Comparison of ENCODE assay signal across 35 cellular contexts in the genomic region with DNA sequence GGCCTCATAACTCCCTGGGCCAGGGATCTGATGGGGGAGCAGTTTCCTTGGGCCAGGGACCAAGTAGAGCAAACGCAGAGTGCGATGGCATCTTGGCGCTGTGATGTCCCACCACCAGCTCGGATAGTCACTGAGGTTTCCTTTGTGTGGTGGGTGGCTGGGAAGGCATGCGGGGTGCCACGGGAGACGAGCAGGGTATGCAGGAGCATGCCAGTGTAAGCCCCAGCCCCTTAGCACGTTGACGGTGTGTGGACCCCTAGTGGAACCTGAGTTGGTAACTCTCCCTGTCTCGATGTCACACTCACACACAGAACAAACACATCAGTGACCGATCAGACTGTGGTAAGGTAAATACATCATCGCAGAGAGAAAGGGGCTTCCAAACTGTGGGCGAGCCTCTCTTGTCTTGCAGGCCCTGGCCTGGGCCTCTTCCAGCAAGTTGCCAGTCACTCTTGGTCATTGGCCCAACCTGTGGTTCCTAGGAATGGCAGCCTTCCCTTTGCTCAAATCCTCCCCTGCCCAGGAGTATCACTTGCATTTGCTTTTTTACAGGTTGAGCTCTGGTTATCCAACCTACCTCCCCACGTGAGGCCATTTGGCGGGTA.
"Had no signal": no experiment of that assay in that cellular context is flagged by ENCODE, and none has a peak within 500 bp of the region (broad histone marks: within the 10 kb centered on the region; RNA-seq: fewer than 3 reads in every experiment).

No MANE protein-coding gene starts in this region.

- H3K4me1 ChIP-seq: ascending aorta had no signal

- FAIRE-seq: TTC549 had no signal

- H3K4me1 Mint-ChIP-seq: activated B cell treated with CpG ODN at 0.5 μM for 24 hours; activated CD4-positive, alpha-beta memory T cell treated with anti-CD3 and anti-CD28 coated beads, Interleukin-2, amount 10 ng/mL, durations not matched to agents 7 days and 5 days; activated CD4-positive, alpha-beta T cell treated with anti-CD3 and anti-CD28 coated beads for 36 hours; activated CD4-positive, alpha-beta T cell treated with anti-CD3 and anti-CD28 coated beads, Interleukin-2, amount 10 ng/mL, durations not matched to agents 7 days and 5 days; activated CD8-positive, alpha-beta memory T cell treated with anti-CD3 and anti-CD28 coated beads, Interleukin-2, amount 10 ng/mL, durations not matched to agents 7 days and 5 days; activated naive CD4-positive, alpha-beta T cell treated with anti-CD3 and anti-CD28 coated beads, Interleukin-2, amount 10 ng/mL, durations not matched to agents 7 days and 5 days; activated naive CD4-positive, alpha-beta T cell treated with anti-CD3 and anti-CD28 coated beads, Interleukin-2, amount 50 U/mL, for 24 hours; activated naive CD8-positive, alpha-beta T cell treated with anti-CD3 and anti-CD28 coated beads, Interleukin-2, amount 10 ng/mL, durations not matched to agents 7 days and 5 days; activated naive CD8-positive, alpha-beta T cell treated with anti-CD3 and anti-CD28 coated beads, Interleukin-2, amount 50 U/mL, for 24 hours had no signal

- H3K36me3 Mint-ChIP-seq: activated CD8-positive, alpha-beta memory T cell treated with anti-CD3 and anti-CD28 coated beads, Interleukin-2, amount 10 ng/mL, durations not matched to agents 7 days and 5 days; activated naive CD4-positive, alpha-beta T cell treated with anti-CD3 and anti-CD28 coated beads, Interleukin-2, amount 10 ng/mL, durations not matched to agents 7 days and 5 days; activated naive CD4-positive, alpha-beta T cell treated with anti-CD3 and anti-CD28 coated beads, Interleukin-2, amount 50 U/mL, for 24 hours; activated naive CD8-positive, alpha-beta T cell; activated naive CD8-positive, alpha-beta T cell treated with anti-CD3 and anti-CD28 coated beads, Interleukin-2, amount 10 ng/mL, durations not matched to agents 7 days and 5 days; brain had no signal

- DNase-seq: activated B cell treated with CpG ODN at 0.5 μM for 24 hours; activated CD4-positive, alpha-beta memory T cell treated with anti-CD3 and anti-CD28 coated beads, Interleukin-2, amount 10 ng/mL, durations not matched to agents 7 days and 5 days; activated CD4-positive, alpha-beta T cell treated with anti-CD3 and anti-CD28 coated beads for 36 hours; activated CD4-positive, alpha-beta T cell treated with anti-CD3 and anti-CD28 coated beads for 48 hours; activated CD4-positive, alpha-beta T cell treated with anti-CD3 and anti-CD28 coated beads, Interleukin-2, amount 10 ng/mL, durations not matched to agents 7 days and 5 days; activated CD4-positive, alpha-beta T cell treated with anti-CD3 and anti-CD28 coated beads, Interleukin-2, amount 50 U/mL, for 48 hours; activated CD4-positive, CD25-positive, alpha-beta regulatory T cell treated with anti-CD3 and anti-CD28 coated beads, Interleukin-2, amount 50 U/mL, for 72 hours; activated CD8-positive, alpha-beta memory T cell treated with anti-CD3 and anti-CD28 coated beads for 24 hours; activated CD8-positive, alpha-beta memory T cell treated with anti-CD3 and anti-CD28 coated beads, Interleukin-2, amount 10 ng/mL, durations not matched to agents 7 days and 5 days; activated CD8-positive, alpha-beta memory T cell treated with anti-CD3 and anti-CD28 coated beads, Interleukin-2, amount 50 U/mL, for 48 hours; activated CD8-positive, alpha-beta T cell treated with anti-CD3 and anti-CD28 coated beads, Interleukin-2, amount 10 ng/mL, durations not matched to agents 7 days and 5 days; activated effector memory CD4-positive, alpha-beta T cell treated with Interleukin-2 at 50 U/mL for 16 hours; activated gamma-delta T cell; activated naive CD4-positive, alpha-beta T cell treated with anti-CD3 and anti-CD28 coated beads, Interleukin-2, amount 10 ng/mL, durations not matched to agents 7 days and 5 days; activated naive CD4-positive, alpha-beta T cell treated with Interleukin-2 at 50 U/mL for 16 hours; activated naive CD8-positive, alpha-beta T cell treated with anti-CD3 and anti-CD28 coated beads, Interleukin-2, amount 10 ng/mL, durations not matched to agents 7 days and 5 days; activated naive CD8-positive, alpha-beta T cell treated with anti-CD3 and anti-CD28 coated beads, Interleukin-2, amount 50 U/mL, for 24 hours; activated T-cell treated with anti-CD3 and anti-CD28 coated beads, Interleukin-2, amount 50 U/mL, for 24 hours; activated T-cell treated with anti-CD3 and anti-CD28 coated beads, Interleukin-2, amount 50 U/mL, for 48 hours; amygdala; anterior cingulate cortex; central memory CD4-positive, alpha-beta T cell; SW 1271; T-helper 1 cell; T-helper 2 cell; T-helper 9 cell had no signal

- H3K9me3 ChIP-seq: ascending aorta had no signal

- H3K27ac Mint-ChIP-seq: activated B cell treated with CpG ODN at 0.5 μM for 24 hours; activated CD4-positive, alpha-beta memory T cell treated with anti-CD3 and anti-CD28 coated beads, Interleukin-2, amount 10 ng/mL, durations not matched to agents 7 days and 5 days; activated CD4-positive, alpha-beta T cell treated with anti-CD3 and anti-CD28 coated beads for 36 hours; activated CD4-positive, alpha-beta T cell treated with anti-CD3 and anti-CD28 coated beads, Interleukin-2, amount 10 ng/mL, durations not matched to agents 7 days and 5 days; activated CD8-positive, alpha-beta memory T cell treated with anti-CD3 and anti-CD28 coated beads, Interleukin-2, amount 10 ng/mL, durations not matched to agents 7 days and 5 days; activated CD8-positive, alpha-beta T cell treated with anti-CD3 and anti-CD28 coated beads, Interleukin-2, amount 10 ng/mL, durations not matched to agents 7 days and 5 days; activated naive CD4-positive, alpha-beta T cell treated with anti-CD3 and anti-CD28 coated beads, Interleukin-2, amount 10 ng/mL, durations not matched to agents 7 days and 5 days; activated naive CD4-positive, alpha-beta T cell treated with anti-CD3 and anti-CD28 coated beads, Interleukin-2, amount 50 U/mL, for 24 hours; activated naive CD8-positive, alpha-beta T cell; activated naive CD8-positive, alpha-beta T cell treated with anti-CD3 and anti-CD28 coated beads, Interleukin-2, amount 10 ng/mL, durations not matched to agents 7 days and 5 days; activated naive CD8-positive, alpha-beta T cell treated with anti-CD3 and anti-CD28 coated beads, Interleukin-2, amount 50 U/mL, for 24 hours; activated T-cell treated with anti-CD3 and anti-CD28 coated beads, Interleukin-2, amount 50 U/mL, for 24 hours; activated T-helper 2 cell treated with anti-CD3 and anti-CD28 coated beads, Interferon-gamma antibody, Interleukin-2, Interleukin-4, amounts not matched to agents 10 μg/mL and 5 μg/mL and 100 μg/mL, durations not matched to agents 14 hours and 24 hours and 36 hours; T-helper 1 cell treated with Interleukin-12 subunit alpha and Interleukin-12 subunit beta and Interleukin-4 antibody, amounts not matched to agents 30 μg/mL and 1 μg/mL, for 36 hours; T-helper 2 cell treated with Interferon-gamma antibody and Interleukin-4, amounts not matched to agents 5 μg/mL and 100 μg/mL, for 36 hours had no signal

- H3K27ac ChIP-seq: ascending aorta, VCaP had no signal

- H3K4me3 ChIP-seq: ascending aorta had no signal

- H3K9me3 Mint-ChIP-seq: activated B cell treated with CpG ODN at 0.5 μM for 24 hours; activated CD4-positive, alpha-beta memory T cell treated with anti-CD3 and anti-CD28 coated beads, Interleukin-2, amount 10 ng/mL, durations not matched to agents 7 days and 5 days; activated CD4-positive, alpha-beta T cell treated with anti-CD3 and anti-CD28 coated beads, Interleukin-2, amount 10 ng/mL, durations not matched to agents 7 days and 5 days; activated naive CD4-positive, alpha-beta T cell treated with anti-CD3 and anti-CD28 coated beads, Interleukin-2, amount 10 ng/mL, durations not matched to agents 7 days and 5 days; activated naive CD4-positive, alpha-beta T cell treated with anti-CD3 and anti-CD28 coated beads, Interleukin-2, amount 50 U/mL, for 24 hours; activated naive CD8-positive, alpha-beta T cell treated with anti-CD3 and anti-CD28 coated beads, Interleukin-2, amount 10 ng/mL, durations not matched to agents 7 days and 5 days; activated naive CD8-positive, alpha-beta T cell treated with anti-CD3 and anti-CD28 coated beads, Interleukin-2, amount 50 U/mL, for 24 hours; activated T-cell treated with anti-CD3 and anti-CD28 coated beads, Interleukin-2, amount 50 U/mL, for 24 hours; activated T-helper 2 cell treated with anti-CD3 and anti-CD28 coated beads, Interferon-gamma antibody, Interleukin-2, Interleukin-4, amounts not matched to agents 10 μg/mL and 5 μg/mL and 100 μg/mL, durations not matched to agents 14 hours and 24 hours and 36 hours; T-helper 1 cell treated with Interleukin-12 subunit alpha and Interleukin-12 subunit beta and Interleukin-4 antibody, amounts not matched to agents 30 μg/mL and 1 μg/mL, for 36 hours; T-helper 2 cell treated with Interferon-gamma antibody and Interleukin-4, amounts not matched to agents 5 μg/mL and 100 μg/mL, for 36 hours had no signal

- H3K27me3 ChIP-seq: ascending aorta had no signal

- H3K27me3 Mint-ChIP-seq: activated CD4-positive, alpha-beta T cell treated with anti-CD3 and anti-CD28 coated beads, Interleukin-2, amount 10 ng/mL, durations not matched to agents 7 days and 5 days had no signal

- ATAC-seq: activated CD4-positive, alpha-beta T cell treated with anti-CD3 and anti-CD28 coated beads for 36 hours; activated CD8-positive, alpha-beta memory T cell treated with anti-CD3 and anti-CD28 coated beads, Interleukin-2, amount 10 ng/mL, durations not matched to agents 7 days and 5 days; activated CD8-positive, alpha-beta T cell treated with anti-CD3 and anti-CD28 coated beads, Interleukin-2, amount 10 ng/mL, durations not matched to agents 7 days and 5 days; activated naive CD8-positive, alpha-beta T cell treated with anti-CD3 and anti-CD28 coated beads, Interleukin-2, amount 50 U/mL, for 24 hours had no signal

- H3K4me3 Mint-ChIP-seq: activated B cell treated with CpG ODN at 0.5 μM for 24 hours; activated CD4-positive, alpha-beta memory T cell treated with anti-CD3 and anti-CD28 coated beads, Interleukin-2, amount 10 ng/mL, durations not matched to agents 7 days and 5 days; activated CD4-positive, alpha-beta T cell treated with anti-CD3 and anti-CD28 coated beads for 36 hours; activated CD4-positive, alpha-beta T cell treated with anti-CD3 and anti-CD28 coated beads, Interleukin-2, amount 10 ng/mL, durations not matched to agents 7 days and 5 days; activated CD8-positive, alpha-beta memory T cell treated with anti-CD3 and anti-CD28 coated beads, Interleukin-2, amount 10 ng/mL, durations not matched to agents 7 days and 5 days; activated CD8-positive, alpha-beta T cell treated with anti-CD3 and anti-CD28 coated beads, Interleukin-2, amount 10 ng/mL, durations not matched to agents 7 days and 5 days; activated naive CD4-positive, alpha-beta T cell treated with anti-CD3 and anti-CD28 coated beads, Interleukin-2, amount 10 ng/mL, durations not matched to agents 7 days and 5 days; activated naive CD4-positive, alpha-beta T cell treated with anti-CD3 and anti-CD28 coated beads, Interleukin-2, amount 50 U/mL, for 24 hours; activated naive CD8-positive, alpha-beta T cell; activated naive CD8-positive, alpha-beta T cell treated with anti-CD3 and anti-CD28 coated beads, Interleukin-2, amount 10 ng/mL, durations not matched to agents 7 days and 5 days; activated naive CD8-positive, alpha-beta T cell treated with anti-CD3 and anti-CD28 coated beads, Interleukin-2, amount 50 U/mL, for 24 hours; activated T-cell treated with anti-CD3 and anti-CD28 coated beads, Interleukin-2, amount 50 U/mL, for 24 hours; brain; T-helper 1 cell treated with Interleukin-12 subunit alpha and Interleukin-12 subunit beta and Interleukin-4 antibody, amounts not matched to agents 30 μg/mL and 1 μg/mL, for 36 hours; T-helper 2 cell treated with Interferon-gamma antibody and Interleukin-4, amounts not matched to agents 5 μg/mL and 100 μg/mL, for 36 hours had no signal

- H3K36me3 ChIP-seq: ascending aorta had no signal
